Comparison of ENCODE assay signal across 1 cellular context in genomic region chr15:65183847-65184159, GRCh38.
TF ChIP-seq lines count a peak whose summit lies in the region.

No MANE protein-coding gene starts in this region.

TF ChIP-seq in IMR-90, 13 proteins besides CTCF, POLR2A, EP300 and RAD21 (continued from another document):
- no peak for TF ChIP-seq USF2 (IDR thresholded peaks at IDR 0.05; ENCODE audit: low read depth, low read length)
- TF ChIP-seq CHD1 (IDR thresholded peaks at IDR 0.05; ENCODE audit: low read depth, low read length), result no peak
- no peak for TF ChIP-seq BHLHE40 (IDR thresholded peaks at IDR 0.05; ENCODE audit: low read depth, low read length)
- no peak for TF ChIP-seq CEBPB (IDR thresholded peaks at IDR 0.05; ENCODE audit: low read depth, low read length)
